22 cellular contexts compared by ENCODE assay signal in genomic region chr5:148452499-148453193, GRCh38.
"Had no signal": no experiment of that assay in that cellular context is flagged by ENCODE, and none has a peak within 500 bp of the region (broad histone marks: within the 10 kb centered on the region; RNA-seq: fewer than 3 reads in every experiment).

No MANE protein-coding gene starts in this region.

- ATAC-seq: left lobe of liver, lower lobe of right lung, sciatic nerve had no signal

- DNase-seq: effector memory CD4-positive, alpha-beta T cell; foreskin fibroblast; hippocampal formation; lower lobe of right lung; naive B cell; occipital lobe; stimulated activated CD4-positive, alpha-beta T cell treated with anti-CD3 and anti-CD28 coated beads, Interleukin-2, amount 100 ng/mL, for 24 hours; stimulated activated naive CD4-positive, alpha-beta T cell; stomach; substantia nigra; transverse colon had no signal

- H3K4me3 Mint-ChIP-seq: memory B cell, mesothelial cell of epicardium, naive B cell, nephron had no signal

- H3K9me3 ChIP-seq: esophagus muscularis mucosa, lower lobe of right lung, prostate gland, stomach, thoracic aorta, transverse colon had no signal

- H3K27ac Mint-ChIP-seq: memory B cell, mesothelial cell of epicardium, naive B cell, nephron had no signal

- H3K9me3 Mint-ChIP-seq: memory B cell, mesothelial cell of epicardium, naive B cell, nephron had no signal

- H3K4me3 ChIP-seq: esophagus muscularis mucosa, lower lobe of right lung, prostate gland, skin epidermis, stomach, thoracic aorta, transverse colon had no signal

- H3K36me3 ChIP-seq: esophagus muscularis mucosa, lower lobe of right lung, prostate gland, stomach, thoracic aorta, transverse colon had no signal

- H2AFZ ChIP-seq: parathyroid adenoma had no signal

- H3K36me3 Mint-ChIP-seq: memory B cell, mesothelial cell of epicardium, naive B cell had no signal

- H3K4me1 Mint-ChIP-seq: mesothelial cell of epicardium, naive B cell, nephron had no signal

- H3K27me3 ChIP-seq: esophagus muscularis mucosa, stomach, transverse colon had no signal

- H3K4me1 ChIP-seq: lower lobe of right lung, parathyroid adenoma, prostate gland, transverse colon had no signal

- H3K27ac ChIP-seq: epithelial cell of prostate, esophagus muscularis mucosa, lower lobe of right lung, parathyroid adenoma, prostate gland, skin epidermis, stomach, thoracic aorta, transverse colon had no signal

- H3K9ac ChIP-seq: parathyroid adenoma had no signal

- H3K79me2 ChIP-seq: parathyroid adenoma had no signal
